In genomic region chr3:162295323-162295983, GRCh38 we compare ENCODE assay signal across 14 cellular contexts.
A peak's percentile ranks its signal among the peaks of the same experiment; 100 is the strongest.
DNase-seq lines count a peak whose midpoint lies in the region; ATAC-seq, FAIRE-seq and TF ChIP-seq lines count a peak whose summit lies in the region.
"Had no signal": no experiment of that assay in that cellular context is flagged by ENCODE, and none has a peak within 500 bp of the region (broad histone marks: within the 10 kb centered on the region; RNA-seq: fewer than 3 reads in every experiment).

No MANE protein-coding gene starts in this region.

- H3K27me3 ChIP-seq in kidney epithelial cell (ENCODE audit: control insufficient read depth, insufficient read depth, low read length) = no peaks in the 10 kb centered on the region
- no peaks in the 10 kb centered on the region for H3K27me3 ChIP-seq in right lobe of liver
- no peaks in the 10 kb centered on the region for H3K27me3 ChIP-seq in small intestine (ENCODE audit: control insufficient read depth in 2 of 2, insufficient read depth in 2 of 2, low read length in 2 of 2)
- H3K27me3 ChIP-seq: spleen had no signal

- DNase-seq in ACHN (peak; percentile 87), HS-5 (ENCODE audit: low read depth) (peak; percentile 95), astrocyte of the spinal cord (ENCODE audit: low read depth, low spot score) (peak; percentile 91), kidney epithelial cell (ENCODE audit: low read depth) (peak; percentile 92), right lobe of liver (no peak), small intestine (no peak), iPS-NIHi11 (ENCODE audit: low spot score) (no peak)
- DNase-seq: anterior cingulate cortex, glutamatergic neuron, NCI-H524 treated with DMSO at 0.1 percent for 48 hours, spleen had no signal

- H3K4me3 ChIP-seq in astrocyte of the spinal cord (ENCODE audit: low read depth, low read length) (no peak overlapping the region), kidney epithelial cell (ENCODE audit: low read depth, low read length) (no peak overlapping the region), right lobe of liver (no peak overlapping the region), small intestine (ENCODE audit: low read depth in 1 of 2, low read length in 2 of 2) (no peak overlapping the region)
- H3K4me3 ChIP-seq: GM12878, spleen had no signal

- 48% methylated on average over 6 of the region's 6 CpGs for WGBS in right lobe of liver (ENCODE audit: insufficient coverage, low coverage, low lambda C conversion rate, missing lambda C conversion rate)
- WGBS in small intestine, 3 donors = 46 to 68% (median 55%) methylated on average over 6 of the region's 6 CpGs

- H3K9me3 ChIP-seq in right lobe of liver (no peaks in the 10 kb centered on the region), small intestine (ENCODE audit: control insufficient read depth, low read depth) (no peaks in the 10 kb centered on the region)

- H3K36me3 ChIP-seq in kidney epithelial cell (ENCODE audit: control insufficient read depth, insufficient read depth, low read length) (no peaks in the 10 kb centered on the region), right lobe of liver (no peaks in the 10 kb centered on the region), small intestine (ENCODE audit: control insufficient read depth in 2 of 2, insufficient read depth in 2 of 2, low read length in 2 of 2) (no peaks in the 10 kb centered on the region)
- H3K36me3 ChIP-seq: spleen had no signal

- H3K27ac ChIP-seq in right lobe of liver (no peak overlapping the region), small intestine (ENCODE audit: low read depth in 1 of 2, low read length in 1 of 2) (no peak overlapping the region)
- H3K27ac ChIP-seq: C4-2B, spleen had no signal

- ATAC-seq in right lobe of liver = no peak
- no peak for ATAC-seq in HG03196 (IDR thresholded peaks at IDR 0.05; ENCODE audit: unreplicated experiment)
- ATAC-seq: GM12878 had no signal

- no peak for TF ChIP-seq CTCF in astrocyte of the spinal cord (IDR thresholded peaks at IDR 0.05; ENCODE audit: low read depth, low read length)
- TF ChIP-seq CTCF in kidney epithelial cell (IDR thresholded peaks at IDR 0.05; ENCODE audit: insufficient read depth, low read length, poor library complexity, severe bottlenecking) = no peak
- no peak for TF ChIP-seq CTCF in right lobe of liver (IDR thresholded peaks at IDR 0.05)

- intact Hi-C loops in right lobe of liver (cut with DNase I) = no loop called here

- in situ Hi-C loops in ACHN (cut with HindIII; ENCODE audit: low pct_ligation_motif_present, low pct_unique_long_range_greater_than_20kb, low sequenced_read_pairs) (no loop called here), astrocyte of the spinal cord (cut with HindIII; ENCODE audit: low sequenced_read_pairs) (no loop called here)

- H3K4me1 ChIP-seq in right lobe of liver = no peaks in the 10 kb centered on the region
- H3K4me1 ChIP-seq in small intestine (ENCODE audit: control insufficient read depth in 2 of 2, insufficient read depth in 1 of 2, low read depth in 1 of 2, low read length in 1 of 2) = no peaks in the 10 kb centered on the region
- H3K4me1 ChIP-seq: spleen had no signal

- no peak for TF ChIP-seq POLR2A in right lobe of liver (IDR thresholded peaks at IDR 0.05)

- no peak for FAIRE-seq in small intestine (lab: Jason Lieb, UNC)
- FAIRE-seq: GM12878 had no signal

Comparison
In these comparisons a context has a peak if more than half of its experiments do, and no peak if none do; other contexts are left out.
1. DNase-seq: peak in ACHN (single experiment), HS-5 (single experiment), astrocyte of the spinal cord (single experiment) and kidney epithelial cell (single experiment); none in right lobe of liver (0 of 3), small intestine (single experiment) and iPS-NIHi11 (single experiment).